Comparison of ENCODE assay signal across 18 cellular contexts in the genomic region with DNA sequence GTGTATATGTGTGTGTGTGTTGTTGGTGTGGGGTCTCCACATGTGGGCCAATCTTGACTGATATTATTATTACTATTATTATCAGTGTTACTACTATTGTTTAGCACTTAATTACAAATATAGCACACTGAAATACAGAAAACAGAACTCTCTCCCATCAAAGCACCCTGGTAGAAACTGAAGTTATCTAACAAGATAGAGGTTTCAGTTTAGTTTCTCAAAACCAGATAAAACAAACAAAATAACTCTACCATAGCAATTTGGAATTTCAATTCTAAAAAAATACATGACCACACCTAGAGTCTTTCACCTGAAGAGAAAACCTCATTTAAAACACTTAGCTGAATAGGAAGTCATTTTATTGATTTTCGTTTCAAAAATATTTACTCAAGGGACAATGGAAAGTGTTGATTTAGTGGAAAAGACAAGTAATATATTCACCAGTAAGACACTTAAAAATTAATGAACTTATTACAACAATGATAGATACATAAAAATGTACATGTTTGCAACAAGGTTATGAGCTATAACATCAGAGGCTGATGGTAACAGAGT.
A peak's percentile ranks its signal among the peaks of the same experiment; 100 is the strongest.
DNase-seq lines count a peak whose midpoint lies in the region; ATAC-seq, FAIRE-seq and TF ChIP-seq lines count a peak whose summit lies in the region.
"Had no signal": no experiment of that assay in that cellular context is flagged by ENCODE, and none has a peak within 500 bp of the region (broad histone marks: within the 10 kb centered on the region; RNA-seq: fewer than 3 reads in every experiment).

No MANE protein-coding gene starts in this region.

- intact Hi-C loops in pancreas (cut with DNase I) = no loop called here

- DNase-seq in MM.1S = peak; percentile 75
- DNase-seq in pancreas = no peak
- DNase-seq in nucleus accumbens (lab: John Stamatoyannopoulos, UW) = no peak
- DNase-seq in mucosa of gallbladder (ENCODE audit: low spot score) = no peak
- DNase-seq: DMS79; NCI-H2081 treated with DMSO at 0.1 percent for 48 hours; NCI-H2227 treated with DMSO at 0.1 percent for 48 hours; NCI-H524 treated with DMSO at 0.1 percent for 48 hours; NK-92 treated with Interleukin-12 subunit alpha and Interleukin-12 subunit beta, amount 100 ng/mL, for 24 hours; OCI-M1; RPMI8226; SJCRH30 had no signal

- FAIRE-seq in pancreas (lab: Jason Lieb, UNC) = no peak
- FAIRE-seq: HepG2 had no signal

- no peak overlapping the region for H3K4me2 ChIP-seq in MM.1S (ENCODE audit: low read depth, low read length)
- H3K4me2 ChIP-seq: BLaER1 had no signal

- no peak overlapping the region for H3K9ac ChIP-seq in MM.1S (ENCODE audit: low read length)
- H3K9ac ChIP-seq: BLaER1 had no signal

- peaks cover 11% of the 10 kb centered on the region for H3K4me1 ChIP-seq in MM.1S (ENCODE audit: low read length)
- H3K4me1 ChIP-seq in pancreas = peaks cover 7 to 23% (median 13%) of the 10 kb centered on the region in 3 donors
- H3K4me1 ChIP-seq: BLaER1, SJCRH30 had no signal

- H3K9me2 ChIP-seq in MM.1S (replicated peaks; ENCODE audit: insufficient read depth, low read length) = no peaks in the 10 kb centered on the region

- no peaks in the 10 kb centered on the region for H3K36me3 ChIP-seq in MM.1S (replicated peaks; ENCODE audit: insufficient read depth, low read length)
- no peaks in the 10 kb centered on the region for H3K36me3 ChIP-seq in pancreas
- H3K36me3 ChIP-seq: BLaER1, SJCRH30 had no signal

- H3K27me3 ChIP-seq in MM.1S (replicated peaks; ENCODE audit: insufficient read depth, low read length) (peaks cover 47% of the 10 kb centered on the region), pancreas (no peaks in the 10 kb centered on the region)
- H3K27me3 ChIP-seq: BLaER1, SJCRH30 had no signal

- H3K9me3 ChIP-seq in MM.1S (replicated peaks; ENCODE audit: insufficient read depth, low read length) = no peaks in the 10 kb centered on the region
- H3K9me3 ChIP-seq in pancreas = no peaks in the 10 kb centered on the region
- H3K9me3 ChIP-seq: BLaER1, SJCRH30 had no signal

- H2AFZ ChIP-seq in MM.1S (ENCODE audit: low read length) = no peak overlapping the region

- ATAC-seq in GM18498 (IDR thresholded peaks at IDR 0.05; ENCODE audit: unreplicated experiment) (peak; percentile 66), GM21717 (IDR thresholded peaks at IDR 0.05; ENCODE audit: unreplicated experiment) (peak; percentile 55), pancreas (peak in 3 of 4 donors; percentile 20 to 57 (median 44)), GM21825 (IDR thresholded peaks at IDR 0.05; ENCODE audit: unreplicated experiment) (no peak)
- ATAC-seq: HCT116, HepG2 had no signal

- no peaks in the 10 kb centered on the region for H3K79me2 ChIP-seq in MM.1S (ENCODE audit: low read length)

- peaks cover 7% of the 10 kb centered on the region for H3F3A ChIP-seq in MM.1S (ENCODE audit: insufficient read depth, low read length)

- no peak overlapping the region for H3K4me3 ChIP-seq in MM.1S (ENCODE audit: low read length)
- H3K4me3 ChIP-seq in pancreas = no peak overlapping the region
- H3K4me3 ChIP-seq: BLaER1, SJCRH30 had no signal

- H3K27ac ChIP-seq in MM.1S (ENCODE audit: low read length) (no peak overlapping the region), pancreas (peak overlapping the region in 2 of 4 donors; percentile 7 to 60)
- H3K27ac ChIP-seq: BLaER1, SJCRH30 had no signal

- no peak for TF ChIP-seq CTCF in MM.1S (IDR thresholded peaks at IDR 0.05; ENCODE audit: low read length)
- TF ChIP-seq CTCF in pancreas (IDR thresholded peaks at IDR 0.05) = no peak

- 9 to 11% methylated on average over 1 of the region's 1 CpG for WGBS in pancreas, 2 donors

- no peaks in the 10 kb centered on the region for H4K20me1 ChIP-seq in MM.1S (ENCODE audit: insufficient read depth, low read length)
- H4K20me1 ChIP-seq: BLaER1 had no signal
